In the genomic region with DNA sequence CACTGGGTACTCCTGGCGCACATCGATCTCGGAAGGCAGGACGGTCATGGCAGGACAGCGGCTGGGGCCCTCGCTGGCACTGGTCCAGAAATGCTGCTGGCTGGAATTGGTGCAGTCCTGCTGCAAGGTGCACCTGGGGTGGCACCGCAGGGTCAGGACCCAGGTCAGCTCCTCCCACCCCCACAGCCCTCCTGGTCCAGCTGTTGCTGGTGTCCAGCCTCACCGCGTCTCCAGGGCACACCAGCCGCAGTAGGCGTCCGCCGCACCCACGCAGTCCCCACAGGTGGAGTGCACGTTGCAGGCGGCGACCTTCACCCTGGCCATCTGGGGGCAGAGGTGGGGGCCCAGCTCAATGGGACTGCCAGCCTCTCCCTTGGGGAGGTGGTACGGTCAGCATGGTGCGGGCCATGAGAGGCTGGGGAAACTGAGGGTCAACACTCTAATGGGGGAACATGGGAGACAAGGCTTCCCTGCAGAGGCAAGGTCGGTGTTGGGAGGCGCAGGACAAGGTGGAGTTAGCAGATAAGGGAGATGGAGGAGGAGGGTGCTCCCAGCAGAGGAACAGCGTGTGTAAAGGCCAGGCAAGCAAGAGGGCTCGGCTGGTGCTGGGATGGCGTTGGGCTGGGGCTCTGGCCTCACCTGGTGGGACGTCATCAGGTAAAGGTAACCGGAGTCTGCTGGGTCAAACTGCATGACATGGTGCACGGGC, we compare ENCODE assay signal across 24 cellular contexts. TPM values are rescaled to one million over a fixed set of nuclear protein-coding genes. Genes with fewer than 3 reads are reported as not detected.
DNase-seq lines count a peak whose midpoint lies in the region; ATAC-seq and TF ChIP-seq lines count a peak whose summit lies in the region.
"Had no signal": no experiment of that assay in that cellular context is flagged by ENCODE, and none has a peak within 500 bp of the region (broad histone marks: within the 10 kb centered on the region; RNA-seq: fewer than 3 reads in every experiment).

No MANE protein-coding gene starts in this region.

- no peak overlapping the region for H2BK5ac ChIP-seq in neuronal stem cell (ENCODE audit: low read length)

- H2BK12ac ChIP-seq in neuronal stem cell (ENCODE audit: low read length) = no peak overlapping the region

- no peak overlapping the region for H3K4ac ChIP-seq in neuronal stem cell (ENCODE audit: low read length)

- H3K27ac Mint-ChIP-seq in endothelial cell (ENCODE audit: unreplicated experiment) = no peak overlapping the region
- H3K27ac Mint-ChIP-seq: CD8-positive, alpha-beta T cell had no signal

- H3K36me3 ChIP-seq in left ventricle myocardium inferior = peaks cover 66% of the 10 kb centered on the region
- peaks cover 0 to 87% (median 15%) of the 10 kb centered on the region in 9 donors for H3K36me3 ChIP-seq in heart right ventricle
- H3K36me3 ChIP-seq in neuronal stem cell (replicated peaks in 1 of 2; ENCODE audit: control insufficient read depth in 2 of 2, insufficient read depth in 2 of 2, low read length in 2 of 2) = peaks cover 0 to 23% of the 10 kb centered on the region in 2 donors
- H3K36me3 ChIP-seq in effector memory CD4-positive, alpha-beta T cell (ENCODE audit: control insufficient read depth, insufficient read depth, low read length) = no peaks in the 10 kb centered on the region

- H3K4me1 Mint-ChIP-seq in endothelial cell (ENCODE audit: unreplicated experiment) = peaks cover 19% of the 10 kb centered on the region

- H2BK120ac ChIP-seq in neuronal stem cell (ENCODE audit: low read depth, low read length) = no peak overlapping the region

- H3K27me3 Mint-ChIP-seq in endothelial cell (ENCODE audit: unreplicated experiment) = peaks cover 28% of the 10 kb centered on the region

- ATAC-seq in heart right ventricle = no peak
- ATAC-seq: CD8-positive, alpha-beta T cell had no signal

- H3K9me3 ChIP-seq in left ventricle myocardium inferior (replicated peaks) (no peaks in the 10 kb centered on the region), heart right ventricle (no peaks in the 10 kb centered on the region), neuronal stem cell (replicated peaks in 1 of 2; ENCODE audit: control insufficient read depth in 2 of 2, insufficient read depth in 1 of 2, low read depth in 1 of 2, low read length in 2 of 2) (no peaks in the 10 kb centered on the region)
- no peaks in the 10 kb centered on the region for H3K9me3 ChIP-seq in effector memory CD4-positive, alpha-beta T cell (ENCODE audit: control insufficient read depth, low read length)
- H3K9me3 ChIP-seq: BLaER1 treated with 17β-estradiol and CSF1 and Interleukin-3, amounts not matched to agents 10 nM and 100 nM; SK-N-SH had no signal

- H3K79me1 ChIP-seq in neuronal stem cell (ENCODE audit: low read depth, low read length) = no peaks in the 10 kb centered on the region

- peak overlapping the region; percentile 66 for H3K23ac ChIP-seq in neuronal stem cell (ENCODE audit: low read depth, low read length, poor library complexity)

- H3K36me3 Mint-ChIP-seq in endothelial cell (ENCODE audit: low read depth, unreplicated experiment) = peaks cover 49% of the 10 kb centered on the region
- H3K36me3 Mint-ChIP-seq: CD8-positive, alpha-beta T cell had no signal

- DNase-seq in left ventricle myocardium inferior (no peak), heart right ventricle (no peak), endothelial cell (ENCODE audit: low spot score) (no peak), neuronal stem cell (ENCODE audit: low spot score) (no peak), C1 segment of cervical spinal cord (lab: John Stamatoyannopoulos, UW) (no peak), NCI-H2227 (lab: John Stamatoyannopoulos, UW; ENCODE audit: unreplicated experiment) (no peak)
- no peak for DNase-seq in effector memory CD4-positive, alpha-beta T cell
- DNase-seq: 8988T; CD8-positive, alpha-beta T cell; GDM1; NCI-H1092 treated with DMSO at 0.1 percent for 48 hours; NCI-H1436 treated with DMSO at 0.1 percent for 48 hours; NCI-H2029; NCI-H226; NCI-H510A treated with DMSO at 0.1 percent for 48 hours; NCI-H748 treated with DMSO at 0.1 percent for 48 hours; PC-9; RPMI8226; SIG-M5; SK-N-SH had no signal

- no peaks in the 10 kb centered on the region for H3K27me3 ChIP-seq in left ventricle myocardium inferior (ENCODE audit: low read depth)
- no peaks in the 10 kb centered on the region for H3K27me3 ChIP-seq in heart right ventricle
- no peaks in the 10 kb centered on the region for H3K27me3 ChIP-seq in neuronal stem cell (ENCODE audit: control insufficient read depth in 3 of 3, insufficient read depth in 3 of 3, low read depth in 1 of 3, low read length in 3 of 3)
- no peaks in the 10 kb centered on the region for H3K27me3 ChIP-seq in effector memory CD4-positive, alpha-beta T cell (replicated peaks; ENCODE audit: control insufficient read depth, insufficient read depth, low read length, poor library complexity, severe bottlenecking)
- H3K27me3 ChIP-seq: BLaER1 treated with 17β-estradiol and CSF1 and Interleukin-3, amounts not matched to agents 10 nM and 100 nM had no signal

- peak overlapping the region; percentile 57 for H4K8ac ChIP-seq in neuronal stem cell (ENCODE audit: low read depth, low read length)

- H3K4me1 ChIP-seq in left ventricle myocardium inferior (peaks cover 51% of the 10 kb centered on the region), heart right ventricle (peaks cover 10 to 52% (median 42%) of the 10 kb centered on the region in 9 donors), neuronal stem cell (ENCODE audit: control insufficient read depth in 2 of 2, insufficient read depth in 1 of 2, low read depth in 1 of 2, low read length in 2 of 2) (peaks cover 6 to 18% of the 10 kb centered on the region in 2 donors)
- no peaks in the 10 kb centered on the region for H3K4me1 ChIP-seq in effector memory CD4-positive, alpha-beta T cell (ENCODE audit: control insufficient read depth, insufficient read depth, low read length, poor library complexity, severe bottlenecking)

- H3K27ac ChIP-seq in left ventricle myocardium inferior (replicated peaks) = peak overlapping the region; percentile 71
- H3K27ac ChIP-seq in heart right ventricle = peak overlapping the region in 2 of 10 donors; percentile 15 to 41
- H3K27ac ChIP-seq in neuronal stem cell (replicated peaks; ENCODE audit: low read length) = no peak overlapping the region
- H3K27ac ChIP-seq in effector memory CD4-positive, alpha-beta T cell (ENCODE audit: insufficient read depth, low read length, poor library complexity, severe bottlenecking) = no peak overlapping the region
- H3K27ac ChIP-seq: KMS-11, PC-9 had no signal

- no peak overlapping the region for H2AFZ ChIP-seq in neuronal stem cell (ENCODE audit: low read length)
- H2AFZ ChIP-seq: PC-9 had no signal

- H2BK15ac ChIP-seq in neuronal stem cell (ENCODE audit: low read length) = no peak overlapping the region

- 92 to 95% methylated on average over 27 of the region's 27 CpGs for WGBS in heart right ventricle, 2 donors
- no CpG with 5 or more reads among the region's 27 CpGs for WGBS in neuronal stem cell (ENCODE audit: extremely low coverage in 2 of 2, insufficient read length in 2 of 2, insufficient replicate concordance in 1 of 2), 2 donors

- no peak overlapping the region for H3K4me3 ChIP-seq in left ventricle myocardium inferior
- H3K4me3 ChIP-seq in heart right ventricle = no peak overlapping the region
- no peak overlapping the region for H3K4me3 ChIP-seq in neuronal stem cell (ENCODE audit: low read length in 2 of 2)
- H3K4me3 ChIP-seq in effector memory CD4-positive, alpha-beta T cell (ENCODE audit: insufficient read depth, low read depth, low read length, poor library complexity, severe bottlenecking) = no peak overlapping the region
- H3K4me3 ChIP-seq: BLaER1 treated with 17β-estradiol and CSF1 and Interleukin-3, amounts not matched to agents 10 nM and 100 nM; PC-9 had no signal

- intact Hi-C loops in left ventricle myocardium inferior (cut with micrococcal nuclease) = no loop called here
- intact Hi-C loops in heart right ventricle (cut with DNase I) = no loop called here

- H4K91ac ChIP-seq in neuronal stem cell (ENCODE audit: low read depth, low read length, poor library complexity) = no peak overlapping the region

- H3K9ac ChIP-seq in neuronal stem cell (ENCODE audit: low read depth, low read length, poor library complexity) = peak overlapping the region; percentile 9
- H3K9ac ChIP-seq: KMS-11, SK-N-SH had no signal

- peak overlapping the region; percentile 26 for H2AK5ac ChIP-seq in neuronal stem cell (ENCODE audit: low read depth, low read length)

- H3K18ac ChIP-seq in neuronal stem cell (ENCODE audit: low read length) = no peak overlapping the region

- no peak overlapping the region for H3K4me2 ChIP-seq in neuronal stem cell (ENCODE audit: insufficient read depth, low read length, poor library complexity, severe bottlenecking)
- H3K4me2 ChIP-seq: KMS-11, PC-9, SK-N-SH had no signal

- peak overlapping the region; percentile 58 for H3K14ac ChIP-seq in neuronal stem cell (ENCODE audit: low read length)

- H3K4me3 Mint-ChIP-seq in endothelial cell (ENCODE audit: unreplicated experiment) = peak overlapping the region; percentile 78
- H3K4me3 Mint-ChIP-seq: CD8-positive, alpha-beta T cell had no signal

- H3K9me3 Mint-ChIP-seq in endothelial cell (ENCODE audit: unreplicated experiment) = no peaks in the 10 kb centered on the region
- H3K9me3 Mint-ChIP-seq: CD8-positive, alpha-beta T cell had no signal

- no peak for TF ChIP-seq CTCF in left ventricle myocardium inferior (IDR thresholded peaks at IDR 0.05; ENCODE audit: borderline replicate concordance)
- TF ChIP-seq CTCF in heart right ventricle (IDR thresholded peaks at IDR 0.05) = no peak
- TF ChIP-seq CTCF in endothelial cell (IDR thresholded peaks at IDR 0.05; ENCODE audit: unreplicated experiment) = no peak

RNA-seq across cellular contexts. Expression of a gene that starts 20.4 kb away (rescaled TPM):
- total RNA-seq in left ventricle myocardium inferior (45.5 TPM), heart right ventricle (100 to 1,000 TPM in 1 of 10 donors, 10 to 100 TPM in 9; 40.9 to 106 (median 62.8) TPM), endothelial cell (ENCODE audit: unreplicated experiment) (1,753 TPM)
- polyA plus RNA-seq in heart right ventricle = 100 to 1,000 TPM in 1 of 2 donors, 10 to 100 TPM in 1; 71.2 to 169 TPM
- polyA plus RNA-seq in neuronal stem cell (2013, experiment 1 of 2) = 43.7 TPM
- polyA plus RNA-seq in neuronal stem cell (2013, experiment 2 of 2) = 41.8 TPM

RNA-seq across cellular contexts. Expression of a gene that starts 43.1 kb away (rescaled TPM):
- total RNA-seq in left ventricle myocardium inferior (not detected), heart right ventricle (not detected), endothelial cell (ENCODE audit: unreplicated experiment) (2.7 TPM)
- polyA plus RNA-seq in heart right ventricle = not detected
- polyA plus RNA-seq in neuronal stem cell (2013, experiment 1 of 2) = not detected
- not detected for polyA plus RNA-seq in neuronal stem cell (2013, experiment 2 of 2)
- total RNA-seq: CD8-positive, alpha-beta T cell; Daoy; H4; PC-9 had no signal
- polyA plus RNA-seq: SK-N-SH had no signal

RNA-seq across cellular contexts. Expression of a gene that starts 57.7 kb away (rescaled TPM):
- total RNA-seq in left ventricle myocardium inferior (not detected), heart right ventricle (not detected), endothelial cell (ENCODE audit: unreplicated experiment) (not detected)
- not detected for polyA plus RNA-seq in heart right ventricle
- polyA plus RNA-seq in neuronal stem cell (2013, experiment 1 of 2) = 0.06 TPM
- polyA plus RNA-seq in neuronal stem cell (2013, experiment 2 of 2) = 0.01 TPM
- total RNA-seq: CD8-positive, alpha-beta T cell; Daoy; H4; PC-9 had no signal
- polyA plus RNA-seq: SK-N-SH had no signal

Comparison
In these comparisons a context has a peak if more than half of its experiments do, and no peak if none do; other contexts are left out.
1. RNA of a gene that starts 20.4 kb away (total RNA-seq): 1,753 TPM in endothelial cell (single experiment); 40.9 to 106 TPM in heart right ventricle and 45.5 TPM in left ventricle myocardium inferior (single experiment); every median in the first group is over 10 times any median in the second.